Comparison of ENCODE assay signal across 1 cellular context in the genomic region with DNA sequence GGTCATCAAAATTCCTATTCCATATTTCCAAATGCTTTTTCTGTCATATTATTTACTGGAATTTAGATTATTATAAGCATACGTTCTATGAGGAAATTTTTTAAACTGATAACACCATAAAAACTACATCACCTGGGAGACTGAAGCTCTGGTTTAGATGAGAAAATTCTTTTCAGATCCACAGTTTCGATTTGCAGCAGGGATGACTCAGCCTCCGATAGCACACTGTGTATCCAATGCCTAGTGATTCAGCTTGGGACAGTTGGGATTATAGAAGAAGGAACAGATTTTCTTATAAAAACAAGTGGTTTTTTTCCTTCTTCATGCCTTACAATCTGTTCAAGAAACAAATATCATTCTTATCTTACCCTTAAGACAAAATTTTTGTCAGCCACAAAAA.
TF ChIP-seq lines count a peak whose summit lies in the region.

No MANE protein-coding gene starts in this region.

TF ChIP-seq in WTC11, 78 proteins besides CTCF, POLR2A, EP300 and RAD21 (continued from another document):
- TF ChIP-seq, protein P1, sequence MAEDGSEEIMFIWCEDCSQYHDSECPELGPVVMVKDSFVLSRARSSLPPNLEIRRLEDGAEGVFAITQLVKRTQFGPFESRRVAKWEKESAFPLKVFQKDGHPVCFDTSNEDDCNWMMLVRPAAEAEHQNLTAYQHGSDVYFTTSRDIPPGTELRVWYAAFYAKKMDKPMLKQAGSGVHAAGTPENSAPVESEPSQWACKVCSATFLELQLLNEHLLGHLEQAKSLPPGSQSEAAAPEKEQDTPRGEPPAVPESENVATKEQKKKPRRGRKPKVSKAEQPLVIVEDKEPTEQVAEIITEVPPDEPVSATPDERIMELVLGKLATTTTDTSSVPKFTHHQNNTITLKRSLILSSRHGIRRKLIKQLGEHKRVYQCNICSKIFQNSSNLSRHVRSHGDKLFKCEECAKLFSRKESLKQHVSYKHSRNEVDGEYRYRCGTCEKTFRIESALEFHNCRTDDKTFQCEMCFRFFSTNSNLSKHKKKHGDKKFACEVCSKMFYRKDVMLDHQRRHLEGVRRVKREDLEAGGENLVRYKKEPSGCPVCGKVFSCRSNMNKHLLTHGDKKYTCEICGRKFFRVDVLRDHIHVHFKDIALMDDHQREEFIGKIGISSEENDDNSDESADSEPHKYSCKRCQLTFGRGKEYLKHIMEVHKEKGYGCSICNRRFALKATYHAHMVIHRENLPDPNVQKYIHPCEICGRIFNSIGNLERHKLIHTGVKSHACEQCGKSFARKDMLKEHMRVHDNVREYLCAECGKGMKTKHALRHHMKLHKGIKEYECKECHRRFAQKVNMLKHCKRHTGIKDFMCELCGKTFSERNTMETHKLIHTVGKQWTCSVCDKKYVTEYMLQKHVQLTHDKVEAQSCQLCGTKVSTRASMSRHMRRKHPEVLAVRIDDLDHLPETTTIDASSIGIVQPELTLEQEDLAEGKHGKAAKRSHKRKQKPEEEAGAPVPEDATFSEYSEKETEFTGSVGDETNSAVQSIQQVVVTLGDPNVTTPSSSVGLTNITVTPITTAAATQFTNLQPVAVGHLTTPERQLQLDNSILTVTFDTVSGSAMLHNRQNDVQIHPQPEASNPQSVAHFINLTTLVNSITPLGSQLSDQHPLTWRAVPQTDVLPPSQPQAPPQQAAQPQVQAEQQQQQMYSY (CRISPR knock-in tag; IDR thresholded peaks at IDR 0.05): no peak
- no peak for TF ChIP-seq SMAD4 (CRISPR knock-in tag; IDR thresholded peaks at IDR 0.05)
